Comparison of ENCODE assay signal across 3 cellular contexts in genomic region chr1:169452921-169453320, GRCh38.
TF ChIP-seq lines count a peak whose summit lies in the region.

No MANE protein-coding gene starts in this region.

TF ChIP-seq in A549, 52 proteins besides CTCF, POLR2A, EP300 and RAD21:
- TF ChIP-seq MAFK (IDR thresholded peaks at IDR 0.05; ENCODE audit: partially characterized antibody) (peak; percentile 39), NFE2L2 (conservative IDR thresholded peaks at IDR 0.05; ENCODE audit: low read length) (no peak)
TF ChIP-seq in A549: peak in this region for 1.

TF ChIP-seq in GM23338, 12 proteins besides CTCF, POLR2A, EP300 and RAD21:
- no peak for TF ChIP-seq REST (IDR thresholded peaks at IDR 0.05; ENCODE audit: unreplicated experiment)
- no peak for TF ChIP-seq CREB1 (CRISPR knock-in tag; IDR thresholded peaks at IDR 0.05; ENCODE audit: low read depth)
- no peak for TF ChIP-seq ZNF331 (CRISPR knock-in tag; IDR thresholded peaks at IDR 0.05; ENCODE audit: low read depth)
- no peak for TF ChIP-seq ETS1 (IDR thresholded peaks at IDR 0.05)
- TF ChIP-seq ZNF462 (CRISPR knock-in tag; IDR thresholded peaks at IDR 0.05) = no peak
- no peak for TF ChIP-seq STAT1 (IDR thresholded peaks at IDR 0.05; ENCODE audit: unreplicated experiment)
- TF ChIP-seq POLR2AphosphoS5 (IDR thresholded peaks at IDR 0.05; ENCODE audit: low read depth) = no peak
- no peak for TF ChIP-seq JUNB (IDR thresholded peaks at IDR 0.05; ENCODE audit: unreplicated experiment)
- no peak for TF ChIP-seq EZH2phosphoT487 (IDR thresholded peaks at IDR 0.05; ENCODE audit: unreplicated experiment)
- TF ChIP-seq EZH2 (IDR thresholded peaks at IDR 0.05; ENCODE audit: low read depth, unreplicated experiment) = no peak
- no peak for TF ChIP-seq ZNF114 (CRISPR knock-in tag; IDR thresholded peaks at IDR 0.05)
- no peak for TF ChIP-seq NANOG (IDR thresholded peaks at IDR 0.05; ENCODE audit: borderline replicate concordance)
TF ChIP-seq in GM23338: peak in this region for 0.

TF ChIP-seq in K562, 482 proteins besides CTCF, POLR2A, EP300 and RAD21:
- TF ChIP-seq HMG20A (CRISPR knock-in tag; conservative IDR thresholded peaks at IDR 0.05) (no peak), PTRF (tag; IDR thresholded peaks at IDR 0.05) (no peak), CUX1 (CRISPR knock-in tag; IDR thresholded peaks at IDR 0.05) (no peak), UBTF (IDR thresholded peaks at IDR 0.05; ENCODE audit: borderline replicate concordance in 1 of 2, low read depth in 2 of 2, low read length in 2 of 2) (no peak), ZNF436 (CRISPR knock-in tag; IDR thresholded peaks at IDR 0.05) (no peak), CREB1 (IDR thresholded peaks at IDR 0.05) (no peak), CREB1 (CRISPR knock-in tag; IDR thresholded peaks at IDR 0.05) (no peak), HMGN3 (IDR thresholded peaks at IDR 0.05; ENCODE audit: borderline replicate concordance, extremely low read depth, insufficient read length, low read depth, low read length) (no peak), NFE2L1 (tag; IDR thresholded peaks at IDR 0.05; ENCODE audit: borderline replicate concordance, low read depth) (peak; percentile 63; the same call in 1 of the 2 replicates), ZFPM2 (CRISPR knock-in tag; IDR thresholded peaks at IDR 0.05) (no peak), ZNF174 (CRISPR knock-in tag; IDR thresholded peaks at IDR 0.05) (no peak), JUND (IDR thresholded peaks at IDR 0.05; ENCODE audit: borderline replicate concordance, low read depth, low read length) (no peak), JUND (tag; IDR thresholded peaks at IDR 0.05; ENCODE audit: borderline replicate concordance, low read depth, low read length) (no peak), NFE2 (IDR thresholded peaks at IDR 0.05; ENCODE audit: low read depth) (peak; percentile 86), IRF9 (tag; IDR thresholded peaks at IDR 0.05) (no peak), MAFF (IDR thresholded peaks at IDR 0.05; ENCODE audit: low read length) (peak; percentile 63; the same call in 1 of the 2 replicates), ZBTB43 (CRISPR knock-in tag; IDR thresholded peaks at IDR 0.05) (no peak), STAT5B (CRISPR knock-in tag; IDR thresholded peaks at IDR 0.05) (no peak), POLR3G (IDR thresholded peaks at IDR 0.05; ENCODE audit: extremely low read depth, insufficient read length, insufficient replicate concordance) (no peak), MAFG (tag; conservative IDR thresholded peaks at IDR 0.05) (peak; percentile 90), ZNF316 (IDR thresholded peaks at IDR 0.05) (peak; percentile 94), RB1 (IDR thresholded peaks at IDR 0.05; ENCODE audit: low read depth) (no peak), MAFK (IDR thresholded peaks at IDR 0.05; ENCODE audit: low read length) (peak; percentile 52; the same call in 1 of the 2 replicates), C11orf30 (IDR thresholded peaks at IDR 0.05; ENCODE audit: low read depth) (peak; percentile 89), POLR3A (IDR thresholded peaks at IDR 0.05; ENCODE audit: borderline replicate concordance, extremely low read depth, insufficient read depth, insufficient read length) (no peak), SIN3A (IDR thresholded peaks at IDR 0.05; ENCODE audit: borderline replicate concordance in 2 of 2, control insufficient read depth in 1 of 2, low read depth in 2 of 2, low read length in 2 of 2) (no peak), CEBPZ (IDR thresholded peaks at IDR 0.05; ENCODE audit: borderline replicate concordance, low read depth, low read length) (no peak), ZNF143 (CRISPR knock-in tag; IDR thresholded peaks at IDR 0.05) (no peak)
